In genomic region chr19:8385566-8385965, GRCh38 we compare ENCODE assay signal across 4 cellular contexts. TPM values are rescaled to one million over a fixed set of nuclear protein-coding genes. Genes with fewer than 3 reads are reported as not detected.
"Had no signal": no experiment of that assay in that cellular context is flagged by ENCODE, and none has a peak within 500 bp of the region (broad histone marks: within the 10 kb centered on the region; RNA-seq: fewer than 3 reads in every experiment).

No MANE protein-coding gene starts in this region.

RNA-seq across cellular contexts. Expression of gene ANGPTL4, which starts 21.6 kb away (rescaled TPM):
- total RNA-seq: activated naive CD4-positive, alpha-beta T cell treated with anti-CD3 and anti-CD28 coated beads for 36 hours; mononuclear cell; natural killer cell had no signal

RNA-seq across cellular contexts. Expression of gene KANK3, which starts 42.5 kb away (rescaled TPM):
- total RNA-seq: osteoblast had no signal
